Comparison of ENCODE assay signal across 11 cellular contexts in the genomic region with DNA sequence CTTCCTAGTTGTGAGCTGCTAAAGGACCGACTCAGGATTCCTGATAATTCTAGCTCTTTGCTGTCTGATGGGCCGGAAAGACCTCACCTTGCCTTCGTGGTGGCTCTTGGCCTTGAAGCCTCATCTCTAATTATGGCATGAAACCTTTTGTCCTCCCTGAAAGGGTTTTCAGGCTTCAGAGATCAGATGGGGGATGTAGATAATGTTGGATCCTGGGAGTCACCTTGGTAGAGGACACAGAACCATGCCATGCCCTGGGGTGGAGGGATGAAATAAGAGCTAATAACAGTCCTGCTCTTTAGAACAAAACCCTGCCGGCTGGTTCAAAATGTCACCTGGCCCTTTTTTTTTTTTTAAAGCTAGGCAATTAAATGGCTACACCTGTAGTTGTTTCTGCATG.
"Had no signal": no experiment of that assay in that cellular context is flagged by ENCODE, and none has a peak within 500 bp of the region (broad histone marks: within the 10 kb centered on the region; RNA-seq: fewer than 3 reads in every experiment).

No MANE protein-coding gene starts in this region.

- H3K9me3 Mint-ChIP-seq: activated naive CD8-positive, alpha-beta T cell treated with anti-CD3 and anti-CD28 coated beads for 36 hours; activated T-cell treated with anti-CD3 and anti-CD28 coated beads, Interleukin-2, amount 50 U/mL, for 24 hours; endodermal cell had no signal

- H3K4me3 Mint-ChIP-seq: activated naive CD8-positive, alpha-beta T cell treated with anti-CD3 and anti-CD28 coated beads for 36 hours; activated T-cell treated with anti-CD3 and anti-CD28 coated beads, Interleukin-2, amount 50 U/mL, for 24 hours; endodermal cell; neural crest cell had no signal

- H3K36me3 Mint-ChIP-seq: activated naive CD8-positive, alpha-beta T cell treated with anti-CD3 and anti-CD28 coated beads for 36 hours had no signal

- H3K27ac Mint-ChIP-seq: activated naive CD8-positive, alpha-beta T cell treated with anti-CD3 and anti-CD28 coated beads for 36 hours; activated T-cell treated with anti-CD3 and anti-CD28 coated beads, Interleukin-2, amount 50 U/mL, for 24 hours; endodermal cell had no signal

- DNase-seq: activated CD4-positive, alpha-beta T cell treated with anti-CD3 and anti-CD28 coated beads, Interleukin-2, amount 50 U/mL, for 1 hour; activated gamma-delta T cell treated with Interleukin-2 at 50 U/mL for 16 hours; activated naive CD8-positive, alpha-beta T cell treated with anti-CD3 and anti-CD28 coated beads for 36 hours; activated T-cell treated with anti-CD3 and anti-CD28 coated beads, Interleukin-2, amount 50 U/mL, for 24 hours; endodermal cell; erythroblast; ovary; retina; stimulated activated CD4-positive, alpha-beta T cell treated with anti-CD3 and anti-CD28 coated beads, Interleukin-4, amount 100 ng/mL, for 4 hours; thyroid gland had no signal

- H3K4me1 Mint-ChIP-seq: activated naive CD8-positive, alpha-beta T cell treated with anti-CD3 and anti-CD28 coated beads for 36 hours; endodermal cell; neural crest cell had no signal
